1 cellular context compared by ENCODE assay signal in the genomic region with DNA sequence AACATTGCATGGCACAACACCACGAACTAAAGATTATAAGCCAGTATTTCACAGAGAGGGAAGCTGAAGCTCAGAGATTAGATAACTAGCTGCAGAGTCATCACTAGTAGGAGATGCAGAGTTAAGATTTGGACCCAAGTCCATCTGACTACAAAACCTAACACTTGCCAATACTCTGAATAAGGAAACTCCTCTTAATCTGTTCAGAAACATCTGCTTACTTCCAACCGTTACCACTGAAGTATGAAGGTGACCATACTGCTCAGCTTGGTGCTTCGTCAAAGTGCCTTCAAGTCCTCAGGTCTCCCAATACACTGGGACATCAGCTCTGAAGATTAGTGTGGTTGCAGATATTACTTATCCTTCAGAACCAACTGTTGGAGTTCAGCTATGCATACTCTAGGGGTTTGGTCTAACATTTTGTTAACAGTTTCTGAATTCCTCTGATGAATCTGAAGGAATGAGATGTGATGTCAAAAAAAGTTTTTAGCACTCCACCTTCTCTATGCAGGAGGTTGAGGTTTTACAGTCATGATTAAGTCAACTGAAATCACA.
TF ChIP-seq lines count a peak whose summit lies in the region.

No MANE protein-coding gene starts in this region.

TF ChIP-seq in K562, 482 proteins besides CTCF, POLR2A, EP300 and RAD21 (continued from another document and continues in another):
- TF ChIP-seq, protein P1, sequence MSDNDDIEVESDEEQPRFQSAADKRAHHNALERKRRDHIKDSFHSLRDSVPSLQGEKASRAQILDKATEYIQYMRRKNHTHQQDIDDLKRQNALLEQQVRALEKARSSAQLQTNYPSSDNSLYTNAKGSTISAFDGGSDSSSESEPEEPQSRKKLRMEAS (CRISPR knock-in tag; IDR thresholded peaks at IDR 0.05): no peak
- TF ChIP-seq PTBP1 (IDR thresholded peaks at IDR 0.05; ENCODE audit: low read depth, low read length) (no peak), ZNF445 (CRISPR knock-in tag; IDR thresholded peaks at IDR 0.05; ENCODE audit: low read depth) (0 out of 2 replicates have a peak, but pooled peaks have one; percentile 67), FOXJ2 (tag; IDR thresholded peaks at IDR 0.05) (0 out of 2 replicates have a peak, but pooled peaks have one; percentile 55), DNMT1 (IDR thresholded peaks at IDR 0.05) (no peak), TEAD2 (tag; IDR thresholded peaks at IDR 0.05) (no peak), ZNF3 (CRISPR knock-in tag; IDR thresholded peaks at IDR 0.05) (no peak), SREBF2 (CRISPR knock-in tag; IDR thresholded peaks at IDR 0.05) (no peak), ZC3H11A (IDR thresholded peaks at IDR 0.05; ENCODE audit: low read depth, low read length) (no peak), SRSF7 (optimal IDR thresholded peaks at IDR 0.05; ENCODE audit: low read depth, low read length) (no peak), HDAC6 (IDR thresholded peaks at IDR 0.05; ENCODE audit: low read depth, low read length) (no peak), CBFB (CRISPR knock-in tag; IDR thresholded peaks at IDR 0.05) (no peak), ZNF232 (CRISPR knock-in tag; IDR thresholded peaks at IDR 0.05) (no peak), FOXA1 (IDR thresholded peaks at IDR 0.05; ENCODE audit: borderline replicate concordance) (no peak)
- TF ChIP-seq, protein P2, sequence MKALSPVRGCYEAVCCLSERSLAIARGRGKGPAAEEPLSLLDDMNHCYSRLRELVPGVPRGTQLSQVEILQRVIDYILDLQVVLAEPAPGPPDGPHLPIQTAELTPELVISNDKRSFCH (CRISPR knock-in tag; IDR thresholded peaks at IDR 0.05): no peak
- TF ChIP-seq, protein P2 (tag; IDR thresholded peaks at IDR 0.05): peak; percentile 81; the same call in 1 of the 2 replicates
- TF ChIP-seq, protein P3, sequence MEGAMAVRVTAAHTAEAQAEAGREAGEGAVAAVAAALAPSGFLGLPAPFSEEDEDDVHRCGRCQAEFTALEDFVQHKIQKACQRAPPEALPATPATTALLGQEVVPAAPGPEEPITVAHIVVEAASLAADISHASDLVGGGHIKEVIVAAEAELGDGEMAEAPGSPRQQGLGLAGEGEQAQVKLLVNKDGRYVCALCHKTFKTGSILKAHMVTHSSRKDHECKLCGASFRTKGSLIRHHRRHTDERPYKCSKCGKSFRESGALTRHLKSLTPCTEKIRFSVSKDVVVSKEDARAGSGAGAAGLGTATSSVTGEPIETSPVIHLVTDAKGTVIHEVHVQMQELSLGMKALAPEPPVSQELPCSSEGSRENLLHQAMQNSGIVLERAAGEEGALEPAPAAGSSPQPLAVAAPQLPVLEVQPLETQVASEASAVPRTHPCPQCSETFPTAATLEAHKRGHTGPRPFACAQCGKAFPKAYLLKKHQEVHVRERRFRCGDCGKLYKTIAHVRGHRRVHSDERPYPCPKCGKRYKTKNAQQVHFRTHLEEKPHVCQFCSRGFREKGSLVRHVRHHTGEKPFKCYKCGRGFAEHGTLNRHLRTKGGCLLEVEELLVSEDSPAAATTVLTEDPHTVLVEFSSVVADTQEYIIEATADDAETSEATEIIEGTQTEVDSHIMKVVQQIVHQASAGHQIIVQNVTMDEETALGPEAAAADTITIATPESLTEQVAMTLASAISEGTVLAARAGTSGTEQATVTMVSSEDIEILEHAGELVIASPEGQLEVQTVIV (CRISPR knock-in tag; IDR thresholded peaks at IDR 0.05; ENCODE audit: borderline replicate concordance): no peak
- TF ChIP-seq, protein P4, sequence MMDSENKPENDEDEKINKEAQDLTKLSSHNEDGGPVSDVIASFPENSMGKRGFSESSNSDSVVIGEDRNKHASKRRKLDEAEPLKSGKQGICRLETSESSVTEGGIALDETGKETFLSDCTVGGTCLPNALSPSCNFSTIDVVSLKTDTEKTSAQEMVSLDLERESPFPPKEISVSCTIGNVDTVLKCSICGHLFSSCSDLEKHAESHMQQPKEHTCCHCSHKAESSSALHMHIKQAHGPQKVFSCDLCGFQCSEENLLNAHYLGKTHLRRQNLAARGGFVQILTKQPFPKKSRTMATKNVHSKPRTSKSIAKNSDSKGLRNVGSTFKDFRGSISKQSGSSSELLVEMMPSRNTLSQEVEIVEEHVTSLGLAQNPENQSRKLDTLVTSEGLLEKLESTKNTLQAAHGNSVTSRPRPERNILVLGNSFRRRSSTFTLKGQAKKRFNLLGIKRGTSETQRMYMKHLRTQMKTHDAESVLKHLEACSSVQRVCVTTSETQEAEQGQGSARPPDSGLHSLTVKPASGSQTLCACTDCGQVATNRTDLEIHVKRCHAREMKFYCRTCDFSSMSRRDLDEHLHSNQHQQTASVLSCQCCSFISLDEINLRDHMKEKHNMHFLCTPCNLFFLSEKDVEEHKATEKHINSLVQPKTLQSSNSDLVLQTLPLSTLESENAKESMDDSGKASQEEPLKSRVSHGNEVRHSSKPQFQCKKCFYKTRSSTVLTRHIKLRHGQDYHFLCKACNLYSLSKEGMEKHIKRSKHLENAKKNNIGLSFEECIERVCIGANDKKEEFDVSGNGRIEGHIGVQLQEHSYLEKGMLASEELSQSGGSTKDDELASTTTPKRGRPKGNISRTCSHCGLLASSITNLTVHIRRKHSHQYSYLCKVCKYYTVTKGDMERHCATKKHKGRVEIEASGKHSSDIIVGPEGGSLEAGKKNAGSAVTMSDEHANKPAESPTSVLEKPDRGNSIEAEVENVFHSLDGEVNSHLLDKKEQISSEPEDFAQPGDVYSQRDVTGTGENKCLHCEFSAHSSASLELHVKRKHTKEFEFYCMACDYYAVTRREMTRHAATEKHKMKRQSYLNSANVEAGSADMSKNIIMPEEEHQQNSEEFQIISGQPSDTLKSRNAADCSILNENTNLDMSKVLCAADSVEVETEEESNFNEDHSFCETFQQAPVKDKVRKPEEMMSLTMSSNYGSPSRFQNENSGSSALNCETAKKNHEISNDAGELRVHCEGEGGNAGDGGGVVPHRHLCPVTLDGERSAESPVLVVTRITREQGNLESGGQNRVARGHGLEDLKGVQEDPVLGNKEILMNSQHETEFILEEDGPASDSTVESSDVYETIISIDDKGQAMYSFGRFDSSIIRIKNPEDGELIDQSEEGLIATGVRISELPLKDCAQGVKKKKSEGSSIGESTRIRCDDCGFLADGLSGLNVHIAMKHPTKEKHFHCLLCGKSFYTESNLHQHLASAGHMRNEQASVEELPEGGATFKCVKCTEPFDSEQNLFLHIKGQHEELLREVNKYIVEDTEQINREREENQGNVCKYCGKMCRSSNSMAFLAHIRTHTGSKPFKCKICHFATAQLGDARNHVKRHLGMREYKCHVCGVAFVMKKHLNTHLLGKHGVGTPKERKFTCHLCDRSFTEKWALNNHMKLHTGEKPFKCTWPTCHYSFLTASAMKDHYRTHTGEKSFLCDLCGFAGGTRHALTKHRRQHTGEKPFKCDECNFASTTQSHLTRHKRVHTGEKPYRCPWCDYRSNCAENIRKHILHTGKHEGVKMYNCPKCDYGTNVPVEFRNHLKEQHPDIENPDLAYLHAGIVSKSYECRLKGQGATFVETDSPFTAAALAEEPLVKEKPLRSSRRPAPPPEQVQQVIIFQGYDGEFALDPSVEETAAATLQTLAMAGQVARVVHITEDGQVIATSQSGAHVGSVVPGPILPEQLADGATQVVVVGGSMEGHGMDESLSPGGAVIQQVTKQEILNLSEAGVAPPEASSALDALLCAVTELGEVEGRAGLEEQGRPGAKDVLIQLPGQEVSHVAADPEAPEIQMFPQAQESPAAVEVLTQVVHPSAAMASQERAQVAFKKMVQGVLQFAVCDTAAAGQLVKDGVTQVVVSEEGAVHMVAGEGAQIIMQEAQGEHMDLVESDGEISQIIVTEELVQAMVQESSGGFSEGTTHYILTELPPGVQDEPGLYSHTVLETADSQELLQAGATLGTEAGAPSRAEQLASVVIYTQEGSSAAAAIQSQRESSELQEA (IDR thresholded peaks at IDR 0.05; ENCODE audit: low read depth): no peak
- TF ChIP-seq, protein P5, sequence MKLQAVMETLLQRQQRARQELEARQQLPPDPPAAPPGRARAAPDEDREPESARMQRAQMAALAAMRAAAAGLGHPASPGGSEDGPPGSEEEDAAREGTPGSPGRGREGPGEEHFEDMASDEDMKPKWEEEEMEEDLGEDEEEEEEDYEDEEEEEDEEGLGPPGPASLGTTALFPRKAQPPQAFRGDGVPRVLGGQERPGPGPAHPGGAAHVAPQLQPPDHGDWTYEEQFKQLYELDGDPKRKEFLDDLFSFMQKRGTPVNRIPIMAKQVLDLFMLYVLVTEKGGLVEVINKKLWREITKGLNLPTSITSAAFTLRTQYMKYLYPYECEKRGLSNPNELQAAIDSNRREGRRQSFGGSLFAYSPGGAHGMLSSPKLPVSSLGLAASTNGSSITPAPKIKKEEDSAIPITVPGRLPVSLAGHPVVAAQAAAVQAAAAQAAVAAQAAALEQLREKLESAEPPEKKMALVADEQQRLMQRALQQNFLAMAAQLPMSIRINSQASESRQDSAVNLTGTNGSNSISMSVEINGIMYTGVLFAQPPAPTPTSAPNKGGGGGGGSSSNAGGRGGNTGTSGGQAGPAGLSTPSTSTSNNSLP (IDR thresholded peaks at IDR 0.05; ENCODE audit: borderline replicate concordance, low read depth, low read length): 0 out of 2 replicates have a peak, but pooled peaks have one; percentile 17
- TF ChIP-seq, protein P6, sequence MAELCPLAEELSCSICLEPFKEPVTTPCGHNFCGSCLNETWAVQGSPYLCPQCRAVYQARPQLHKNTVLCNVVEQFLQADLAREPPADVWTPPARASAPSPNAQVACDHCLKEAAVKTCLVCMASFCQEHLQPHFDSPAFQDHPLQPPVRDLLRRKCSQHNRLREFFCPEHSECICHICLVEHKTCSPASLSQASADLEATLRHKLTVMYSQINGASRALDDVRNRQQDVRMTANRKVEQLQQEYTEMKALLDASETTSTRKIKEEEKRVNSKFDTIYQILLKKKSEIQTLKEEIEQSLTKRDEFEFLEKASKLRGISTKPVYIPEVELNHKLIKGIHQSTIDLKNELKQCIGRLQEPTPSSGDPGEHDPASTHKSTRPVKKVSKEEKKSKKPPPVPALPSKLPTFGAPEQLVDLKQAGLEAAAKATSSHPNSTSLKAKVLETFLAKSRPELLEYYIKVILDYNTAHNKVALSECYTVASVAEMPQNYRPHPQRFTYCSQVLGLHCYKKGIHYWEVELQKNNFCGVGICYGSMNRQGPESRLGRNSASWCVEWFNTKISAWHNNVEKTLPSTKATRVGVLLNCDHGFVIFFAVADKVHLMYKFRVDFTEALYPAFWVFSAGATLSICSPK (IDR thresholded peaks at IDR 0.05; ENCODE audit: borderline replicate concordance): no peak
- TF ChIP-seq, protein P7, sequence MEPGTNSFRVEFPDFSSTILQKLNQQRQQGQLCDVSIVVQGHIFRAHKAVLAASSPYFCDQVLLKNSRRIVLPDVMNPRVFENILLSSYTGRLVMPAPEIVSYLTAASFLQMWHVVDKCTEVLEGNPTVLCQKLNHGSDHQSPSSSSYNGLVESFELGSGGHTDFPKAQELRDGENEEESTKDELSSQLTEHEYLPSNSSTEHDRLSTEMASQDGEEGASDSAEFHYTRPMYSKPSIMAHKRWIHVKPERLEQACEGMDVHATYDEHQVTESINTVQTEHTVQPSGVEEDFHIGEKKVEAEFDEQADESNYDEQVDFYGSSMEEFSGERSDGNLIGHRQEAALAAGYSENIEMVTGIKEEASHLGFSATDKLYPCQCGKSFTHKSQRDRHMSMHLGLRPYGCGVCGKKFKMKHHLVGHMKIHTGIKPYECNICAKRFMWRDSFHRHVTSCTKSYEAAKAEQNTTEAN (CRISPR knock-in tag; IDR thresholded peaks at IDR 0.05): no peak
- TF ChIP-seq, protein P8, sequence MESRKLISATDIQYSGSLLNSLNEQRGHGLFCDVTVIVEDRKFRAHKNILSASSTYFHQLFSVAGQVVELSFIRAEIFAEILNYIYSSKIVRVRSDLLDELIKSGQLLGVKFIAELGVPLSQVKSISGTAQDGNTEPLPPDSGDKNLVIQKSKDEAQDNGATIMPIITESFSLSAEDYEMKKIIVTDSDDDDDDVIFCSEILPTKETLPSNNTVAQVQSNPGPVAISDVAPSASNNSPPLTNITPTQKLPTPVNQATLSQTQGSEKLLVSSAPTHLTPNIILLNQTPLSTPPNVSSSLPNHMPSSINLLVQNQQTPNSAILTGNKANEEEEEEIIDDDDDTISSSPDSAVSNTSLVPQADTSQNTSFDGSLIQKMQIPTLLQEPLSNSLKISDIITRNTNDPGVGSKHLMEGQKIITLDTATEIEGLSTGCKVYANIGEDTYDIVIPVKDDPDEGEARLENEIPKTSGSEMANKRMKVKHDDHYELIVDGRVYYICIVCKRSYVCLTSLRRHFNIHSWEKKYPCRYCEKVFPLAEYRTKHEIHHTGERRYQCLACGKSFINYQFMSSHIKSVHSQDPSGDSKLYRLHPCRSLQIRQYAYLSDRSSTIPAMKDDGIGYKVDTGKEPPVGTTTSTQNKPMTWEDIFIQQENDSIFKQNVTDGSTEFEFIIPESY (CRISPR knock-in tag; IDR thresholded peaks at IDR 0.05): no peak
- TF ChIP-seq, protein P9, sequence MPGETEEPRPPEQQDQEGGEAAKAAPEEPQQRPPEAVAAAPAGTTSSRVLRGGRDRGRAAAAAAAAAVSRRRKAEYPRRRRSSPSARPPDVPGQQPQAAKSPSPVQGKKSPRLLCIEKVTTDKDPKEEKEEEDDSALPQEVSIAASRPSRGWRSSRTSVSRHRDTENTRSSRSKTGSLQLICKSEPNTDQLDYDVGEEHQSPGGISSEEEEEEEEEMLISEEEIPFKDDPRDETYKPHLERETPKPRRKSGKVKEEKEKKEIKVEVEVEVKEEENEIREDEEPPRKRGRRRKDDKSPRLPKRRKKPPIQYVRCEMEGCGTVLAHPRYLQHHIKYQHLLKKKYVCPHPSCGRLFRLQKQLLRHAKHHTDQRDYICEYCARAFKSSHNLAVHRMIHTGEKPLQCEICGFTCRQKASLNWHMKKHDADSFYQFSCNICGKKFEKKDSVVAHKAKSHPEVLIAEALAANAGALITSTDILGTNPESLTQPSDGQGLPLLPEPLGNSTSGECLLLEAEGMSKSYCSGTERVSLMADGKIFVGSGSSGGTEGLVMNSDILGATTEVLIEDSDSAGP (CRISPR knock-in tag; IDR thresholded peaks at IDR 0.05): no peak
- TF ChIP-seq, protein P10, sequence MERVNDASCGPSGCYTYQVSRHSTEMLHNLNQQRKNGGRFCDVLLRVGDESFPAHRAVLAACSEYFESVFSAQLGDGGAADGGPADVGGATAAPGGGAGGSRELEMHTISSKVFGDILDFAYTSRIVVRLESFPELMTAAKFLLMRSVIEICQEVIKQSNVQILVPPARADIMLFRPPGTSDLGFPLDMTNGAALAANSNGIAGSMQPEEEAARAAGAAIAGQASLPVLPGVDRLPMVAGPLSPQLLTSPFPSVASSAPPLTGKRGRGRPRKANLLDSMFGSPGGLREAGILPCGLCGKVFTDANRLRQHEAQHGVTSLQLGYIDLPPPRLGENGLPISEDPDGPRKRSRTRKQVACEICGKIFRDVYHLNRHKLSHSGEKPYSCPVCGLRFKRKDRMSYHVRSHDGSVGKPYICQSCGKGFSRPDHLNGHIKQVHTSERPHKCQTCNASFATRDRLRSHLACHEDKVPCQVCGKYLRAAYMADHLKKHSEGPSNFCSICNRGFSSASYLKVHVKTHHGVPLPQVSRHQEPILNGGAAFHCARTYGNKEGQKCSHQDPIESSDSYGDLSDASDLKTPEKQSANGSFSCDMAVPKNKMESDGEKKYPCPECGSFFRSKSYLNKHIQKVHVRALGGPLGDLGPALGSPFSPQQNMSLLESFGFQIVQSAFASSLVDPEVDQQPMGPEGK (CRISPR knock-in tag; IDR thresholded peaks at IDR 0.05; ENCODE audit: borderline replicate concordance): no peak
- TF ChIP-seq, protein P11, sequence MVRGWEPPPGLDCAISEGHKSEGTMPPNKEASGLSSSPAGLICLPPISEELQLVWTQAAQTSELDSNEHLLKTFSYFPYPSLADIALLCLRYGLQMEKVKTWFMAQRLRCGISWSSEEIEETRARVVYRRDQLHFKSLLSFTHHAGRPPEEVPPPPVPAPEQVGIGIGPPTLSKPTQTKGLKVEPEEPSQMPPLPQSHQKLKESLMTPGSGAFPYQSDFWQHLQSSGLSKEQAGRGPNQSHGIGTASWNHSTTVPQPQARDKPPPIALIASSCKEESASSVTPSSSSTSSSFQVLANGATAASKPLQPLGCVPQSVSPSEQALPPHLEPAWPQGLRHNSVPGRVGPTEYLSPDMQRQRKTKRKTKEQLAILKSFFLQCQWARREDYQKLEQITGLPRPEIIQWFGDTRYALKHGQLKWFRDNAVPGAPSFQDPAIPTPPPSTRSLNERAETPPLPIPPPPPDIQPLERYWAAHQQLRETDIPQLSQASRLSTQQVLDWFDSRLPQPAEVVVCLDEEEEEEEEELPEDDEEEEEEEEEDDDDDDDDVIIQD (CRISPR knock-in tag; IDR thresholded peaks at IDR 0.05): no peak
